ENCODE assay signal across 14 cellular contexts in genomic region chr4:23904639-23905061, GRCh38. TPM values are rescaled to one million over a fixed set of nuclear protein-coding genes. Genes with fewer than 3 reads are reported as not detected.
DNase-seq lines count a peak whose midpoint lies in the region; ATAC-seq and TF ChIP-seq lines count a peak whose summit lies in the region.
"Had no signal": no experiment of that assay in that cellular context is flagged by ENCODE, and none has a peak within 500 bp of the region (broad histone marks: within the 10 kb centered on the region; RNA-seq: fewer than 3 reads in every experiment).

No MANE protein-coding gene starts in this region.

- no peaks in the 10 kb centered on the region for H3K36me3 ChIP-seq in esophagus muscularis mucosa
- H3K36me3 ChIP-seq in brain microvascular endothelial cell (replicated peaks): no peaks in the 10 kb centered on the region
- H3K36me3 ChIP-seq: neutrophil, uterus had no signal

- TF ChIP-seq CTCF in esophagus muscularis mucosa (IDR thresholded peaks at IDR 0.05) (no peak), brain microvascular endothelial cell (IDR thresholded peaks at IDR 0.05; ENCODE audit: low read depth, low read length, missing control alignments) (no peak), osteocyte (IDR thresholded peaks at IDR 0.05) (no peak)

- H3K9me3 ChIP-seq in esophagus muscularis mucosa: no peaks in the 10 kb centered on the region
- H3K9me3 ChIP-seq: neutrophil, uterus had no signal

- no peak overlapping the region for H3K27ac Mint-ChIP-seq in osteocyte (ENCODE audit: unreplicated experiment)
- H3K27ac Mint-ChIP-seq: T-helper 1 cell treated with Interleukin-12 subunit alpha and Interleukin-12 subunit beta and Interleukin-4 antibody, amounts not matched to agents 30 μg/mL and 1 μg/mL, for 36 hours had no signal

- H3K27ac ChIP-seq in esophagus muscularis mucosa (replicated peaks in 1 of 4) (peak overlapping the region; percentile 71 to 77 (median 72)), brain microvascular endothelial cell (no peak overlapping the region)
- H3K27ac ChIP-seq: neutrophil, uterus had no signal

- no peaks in the 10 kb centered on the region for H3K27me3 ChIP-seq in esophagus muscularis mucosa
- H3K27me3 ChIP-seq in brain microvascular endothelial cell (replicated peaks): no peaks in the 10 kb centered on the region
- H3K27me3 ChIP-seq: neutrophil, uterus had no signal

- peaks cover 10% of the 10 kb centered on the region for H3K4me1 Mint-ChIP-seq in osteocyte (ENCODE audit: unreplicated experiment)

- H3K4me1 ChIP-seq in esophagus muscularis mucosa: peaks cover 5 to 30% (median 22%) of the 10 kb centered on the region in 4 donors
- H3K4me1 ChIP-seq: uterus had no signal

- no peak for TF ChIP-seq POLR2A in esophagus muscularis mucosa (IDR thresholded peaks at IDR 0.05; ENCODE audit: low read depth)

- TF ChIP-seq EP300 in esophagus muscularis mucosa (IDR thresholded peaks at IDR 0.05): no peak

- no peaks in the 10 kb centered on the region for H3K9me3 Mint-ChIP-seq in osteocyte (ENCODE audit: unreplicated experiment)
- H3K9me3 Mint-ChIP-seq: T-helper 1 cell treated with Interleukin-12 subunit alpha and Interleukin-12 subunit beta and Interleukin-4 antibody, amounts not matched to agents 30 μg/mL and 1 μg/mL, for 36 hours had no signal

- no peaks in the 10 kb centered on the region for H3K36me3 Mint-ChIP-seq in osteocyte (ENCODE audit: unreplicated experiment)

- H3K4me3 ChIP-seq in esophagus muscularis mucosa (no peak overlapping the region), brain microvascular endothelial cell (ENCODE audit: low read depth, low read length) (no peak overlapping the region)
- H3K4me3 ChIP-seq: uterus had no signal

- in situ Hi-C loops in brain microvascular endothelial cell (cut with HindIII; ENCODE audit: low pct_ligation_motif_present, low sequenced_read_pairs): no loop called here

- DNase-seq in Right ventricle myocardium inferior (ENCODE audit: missing footprints) (no peak), cardiac septum (ENCODE audit: low spot score) (no peak), esophagus muscularis mucosa (ENCODE audit: extremely low spot score) (no peak), middle frontal gyrus (ENCODE audit: extremely low spot score, low spot score) (peak; percentile 57), cerebellar nuclear complex (lab: John Stamatoyannopoulos, UW) (no peak), brain microvascular endothelial cell (no peak), osteocyte (ENCODE audit: extremely low spot score, unreplicated experiment) (no peak)
- no peak for DNase-seq in activated CD4-positive, alpha-beta T cell treated with anti-CD3 and anti-CD28 coated beads for 1 hour
- DNase-seq: central memory CD4-positive, alpha-beta T cell; MV-4-11; stimulated activated CD4-positive, alpha-beta T cell treated with anti-CD3 and anti-CD28 coated beads, Interleukin-12 subunit alpha, Interleukin-12 subunit beta, amount 100 ng/mL, for 4 hours; uterus had no signal

- no peak overlapping the region for H3K4me3 Mint-ChIP-seq in osteocyte (ENCODE audit: unreplicated experiment)
- H3K4me3 Mint-ChIP-seq: T-helper 1 cell treated with Interleukin-12 subunit alpha and Interleukin-12 subunit beta and Interleukin-4 antibody, amounts not matched to agents 30 μg/mL and 1 μg/mL, for 36 hours had no signal

- 64% methylated on average over 5 of the region's 5 CpGs for WGBS in esophagus muscularis mucosa

- intact Hi-C loops in Right ventricle myocardium inferior (cut with DNase I) (no loop called here), cardiac septum (cut with DNase I) (no loop called here), esophagus muscularis mucosa (cut with DNase I) (no loop called here)

- peaks cover 8% of the 10 kb centered on the region for H3K27me3 Mint-ChIP-seq in osteocyte (ENCODE audit: unreplicated experiment)

- ATAC-seq in Right ventricle myocardium inferior: peak; percentile 62

RNA-seq across cellular contexts. Expression of gene PPARGC1A, which starts 14.8 kb away (rescaled TPM):
- total RNA-seq in Right ventricle myocardium inferior (77.5 TPM), cardiac septum (99.6 TPM), esophagus muscularis mucosa (10 to 100 TPM; 13.8 to 22.8 (median 17.1) TPM), osteocyte (10.2 and 11.8 TPM in 2 replicates)
